ENCODE assay signal across 3 cellular contexts in genomic region chr16:81229811-81230210, GRCh38.
TF ChIP-seq lines count a peak whose summit lies in the region.

No MANE protein-coding gene starts in this region.

TF ChIP-seq in A549, 52 proteins besides CTCF, POLR2A, EP300 and RAD21:
- TF ChIP-seq MAFK (IDR thresholded peaks at IDR 0.05; ENCODE audit: partially characterized antibody), result peak; percentile 65
- TF ChIP-seq JUNB (IDR thresholded peaks at IDR 0.05), result no peak

TF ChIP-seq in IMR-90, 13 proteins besides CTCF, POLR2A, EP300 and RAD21:
- 0 out of 2 replicates have a peak, but pooled peaks have one; percentile 23 for TF ChIP-seq MAFK (IDR thresholded peaks at IDR 0.05; ENCODE audit: low read depth, low read length)
- no peak for TF ChIP-seq MXI1 (IDR thresholded peaks at IDR 0.05; ENCODE audit: borderline replicate concordance, low read depth, low read length)
TF ChIP-seq in IMR-90: peak in this region for 1.

TF ChIP-seq in H1, 55 proteins besides CTCF, POLR2A, EP300 and RAD21:
- TF ChIP-seq MAFK (IDR thresholded peaks at IDR 0.05; ENCODE audit: low read depth, low read length) (0 out of 2 replicates have a peak, but pooled peaks have one; percentile 10), TEAD4 (IDR thresholded peaks at IDR 0.05; ENCODE audit: low read depth, low read length) (no peak), CEBPB (IDR thresholded peaks at IDR 0.05; ENCODE audit: low read depth, low read length) (no peak), SAP30 (IDR thresholded peaks at IDR 0.05; ENCODE audit: insufficient read depth, insufficient replicate concordance, low read length) (no peak), KDM4A (IDR thresholded peaks at IDR 0.05; ENCODE audit: low read depth, low read length, severe bottlenecking) (no peak), SP1 (IDR thresholded peaks at IDR 0.05; ENCODE audit: low read depth, low read length) (no peak), KDM1A (IDR thresholded peaks at IDR 0.05; ENCODE audit: borderline replicate concordance, low read length) (no peak), CREB1 (IDR thresholded peaks at IDR 0.05) (no peak), TAF7 (optimal IDR thresholded peaks at IDR 0.05; ENCODE audit: borderline replicate concordance, low read depth, low read length) (no peak)
